In the genomic region with DNA sequence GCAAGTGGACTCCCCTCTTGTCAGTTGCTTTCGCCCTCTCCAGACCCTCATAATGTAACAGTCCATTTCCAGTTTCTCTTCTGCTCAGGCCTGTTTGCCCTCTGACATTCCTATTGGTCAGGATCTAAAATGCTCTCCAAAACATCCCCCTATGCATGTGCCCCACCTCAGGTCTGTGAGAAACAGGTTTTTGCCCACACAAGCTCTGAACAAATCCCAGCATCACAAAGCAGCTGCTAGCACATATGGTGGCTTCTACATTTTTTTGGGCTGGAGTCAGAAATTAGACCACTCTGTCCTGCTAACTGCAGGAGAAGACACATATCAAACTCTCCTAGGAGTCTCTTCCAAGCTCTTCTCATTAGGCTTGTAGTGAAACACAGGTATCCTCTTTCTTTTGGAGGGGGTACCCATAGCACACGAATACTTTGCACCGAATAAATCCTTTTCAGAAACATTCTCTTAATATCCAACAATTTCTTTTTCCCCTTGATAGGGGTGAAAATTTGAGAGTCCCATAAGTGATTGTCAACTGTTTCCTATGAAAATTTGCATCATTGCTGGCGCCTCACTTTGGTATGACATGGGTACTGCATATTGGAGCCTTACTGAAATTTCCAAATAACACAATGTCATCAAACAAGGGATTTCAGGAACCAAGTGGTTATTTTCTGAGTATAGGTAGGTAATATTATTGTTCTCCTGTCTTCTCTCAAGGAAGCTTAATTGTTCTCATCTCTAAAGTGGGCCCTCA, we compare ENCODE assay signal across 12 cellular contexts. TPM values are rescaled to one million over a fixed set of nuclear protein-coding genes. Genes with fewer than 3 reads are reported as not detected.
A peak's percentile ranks its signal among the peaks of the same experiment; 100 is the strongest.
DNase-seq lines count a peak whose midpoint lies in the region; ATAC-seq and TF ChIP-seq lines count a peak whose summit lies in the region.
"Had no signal": no experiment of that assay in that cellular context is flagged by ENCODE, and none has a peak within 500 bp of the region (broad histone marks: within the 10 kb centered on the region; RNA-seq: fewer than 3 reads in every experiment).

No MANE protein-coding gene starts in this region.

- H3K4me2 ChIP-seq in smooth muscle cell: no peak overlapping the region

- H3K9ac ChIP-seq in smooth muscle cell (ENCODE audit: low read depth): no peak overlapping the region

- H3F3A ChIP-seq in smooth muscle cell (ENCODE audit: low read depth): no peaks in the 10 kb centered on the region

- H4K20me1 ChIP-seq in smooth muscle cell (ENCODE audit: low read depth): no peaks in the 10 kb centered on the region

- H3K4me1 ChIP-seq in cardiac muscle cell (ENCODE audit: low read depth): peaks cover 5% of the 10 kb centered on the region
- H3K4me1 ChIP-seq in right cardiac atrium (ENCODE audit: control insufficient read depth, insufficient read depth, low read length): no peaks in the 10 kb centered on the region
- peaks cover 7% of the 10 kb centered on the region for H3K4me1 ChIP-seq in smooth muscle cell (ENCODE audit: low read depth)
- H3K4me1 ChIP-seq: psoas muscle had no signal

- no peak for DNase-seq in cardiac muscle cell (ENCODE audit: low read depth in 1 of 2, low spot score in 1 of 2)
- no peak for DNase-seq in right cardiac atrium
- peak; percentile 33 for DNase-seq in NB4 (ENCODE audit: low read depth)
- peak; percentile 28 for DNase-seq in choroid plexus epithelial cell (ENCODE audit: low read depth)
- DNase-seq in smooth muscle cell (lab: John Stamatoyannopoulos, UW; ENCODE audit: unreplicated experiment): no peak
- no peak for DNase-seq in stimulated activated CD4-positive, alpha-beta T cell treated with anti-CD3 and anti-CD28 coated beads, Interleukin-2, amount 100 ng/mL, for 48 hours
- DNase-seq: activated CD4-positive, alpha-beta T cell treated with anti-CD3 and anti-CD28 coated beads for 4 hours; CD4-positive, alpha-beta memory T cell; NCI-H2029; psoas muscle had no signal

- H3K36me3 ChIP-seq in cardiac muscle cell (no peaks in the 10 kb centered on the region), smooth muscle cell (ENCODE audit: low read depth) (no peaks in the 10 kb centered on the region)

- 94% methylated on average over 4 of the region's 4 CpGs for WGBS in right cardiac atrium
- WGBS in smooth muscle cell (ENCODE audit: low lambda C conversion rate): 85% methylated on average over 4 of the region's 4 CpGs

- H3K27me3 ChIP-seq in cardiac muscle cell (no peaks in the 10 kb centered on the region), right cardiac atrium (ENCODE audit: control insufficient read depth, insufficient read depth) (no peaks in the 10 kb centered on the region), smooth muscle cell (ENCODE audit: low read depth) (no peaks in the 10 kb centered on the region)

- TF ChIP-seq CTCF in cardiac muscle cell (IDR thresholded peaks at IDR 0.05; ENCODE audit: low read depth, low read length) (peak; percentile 52), NB4 (IDR thresholded peaks at IDR 0.05; ENCODE audit: low read depth, low read length) (peak; percentile 69), choroid plexus epithelial cell (conservative IDR thresholded peaks at IDR 0.05; ENCODE audit: low read depth, low read length) (peak; percentile 56), smooth muscle cell (IDR thresholded peaks at IDR 0.05; ENCODE audit: borderline replicate concordance, insufficient read depth, poor library complexity, severe bottlenecking) (peak; percentile 31)

- ATAC-seq in right cardiac atrium: no peak
- ATAC-seq in GM21367 (IDR thresholded peaks at IDR 0.05; ENCODE audit: unreplicated experiment): no peak
- ATAC-seq in GM21529 (IDR thresholded peaks at IDR 0.05; ENCODE audit: unreplicated experiment): no peak
- ATAC-seq: psoas muscle had no signal

- H3K9me3 ChIP-seq in cardiac muscle cell (ENCODE audit: low read depth) (no peaks in the 10 kb centered on the region), right cardiac atrium (ENCODE audit: control insufficient read depth, low read length) (no peaks in the 10 kb centered on the region), smooth muscle cell (replicated peaks; ENCODE audit: low read depth) (no peaks in the 10 kb centered on the region)
- H3K9me3 ChIP-seq: psoas muscle had no signal

- H3K4me3 ChIP-seq in cardiac muscle cell (no peak overlapping the region), right cardiac atrium (ENCODE audit: low read length) (no peak overlapping the region), NB4 (ENCODE audit: low read depth, low read length) (no peak overlapping the region), choroid plexus epithelial cell (ENCODE audit: low read depth, low read length) (no peak overlapping the region), smooth muscle cell (no peak overlapping the region)
- H3K4me3 ChIP-seq: psoas muscle had no signal

- no peak for TF ChIP-seq POLR2A in NB4 (IDR thresholded peaks at IDR 0.05; ENCODE audit: extremely low read depth, insufficient read length)

- intact Hi-C loops in right cardiac atrium (cut with DNase I): no loop called here

- no peak overlapping the region for H2AFZ ChIP-seq in smooth muscle cell (ENCODE audit: low read depth)

- no peak overlapping the region for H3K27ac ChIP-seq in cardiac muscle cell
- no peak overlapping the region for H3K27ac ChIP-seq in right cardiac atrium (ENCODE audit: low read length)
- H3K27ac ChIP-seq in smooth muscle cell (ENCODE audit: low read depth): no peak overlapping the region
- H3K27ac ChIP-seq: psoas muscle had no signal

- no peaks in the 10 kb centered on the region for H3K79me2 ChIP-seq in smooth muscle cell (ENCODE audit: low read depth)

RNA-seq across cellular contexts. Expression of gene HSPA9, which starts 19.3 kb away (rescaled TPM):
- total RNA-seq in cardiac muscle cell: 292 and 298 TPM in 2 replicates
- polyA plus RNA-seq in cardiac muscle cell: 209 and 213 TPM in 2 replicates
- 100 to 1,000 TPM; 198 to 242 (median 239) TPM for total RNA-seq in right cardiac atrium
- polyA plus RNA-seq in right cardiac atrium: 170 TPM
- 263 and 317 TPM in 2 replicates for total RNA-seq in smooth muscle cell
- 136 and 157 TPM in 2 replicates for polyA plus RNA-seq in smooth muscle cell

RNA-seq across cellular contexts. Expression of gene ETF1, which starts 51.4 kb away (rescaled TPM):
- total RNA-seq in cardiac muscle cell (50.6 and 53.4 TPM in 2 replicates), right cardiac atrium (100 to 1,000 TPM in 1 of 4 donors, 10 to 100 TPM in 3; 77.6 to 114 (median 78.6) TPM), smooth muscle cell (98.0 and 100 TPM in 2 replicates)
- polyA plus RNA-seq in cardiac muscle cell (31.2 and 37.2 TPM in 2 replicates), right cardiac atrium (35.2 TPM), smooth muscle cell (44.0 and 48.7 TPM in 2 replicates)

Comparison
In these comparisons a context has a peak if more than half of its experiments do, and no peak if none do; other contexts are left out.
1. DNase-seq: peak in NB4 (single experiment) and choroid plexus epithelial cell (single experiment); none in cardiac muscle cell (0 of 2), right cardiac atrium (0 of 3), smooth muscle cell (single experiment) and stimulated activated CD4-positive, alpha-beta T cell treated with anti-CD3 and anti-CD28 coated beads, Interleukin-2, amount 100 ng/mL, for 48 hours (0 of 2).
2. Peak in every context shown above with its lines, with median percentiles within 50 percentile points of each other: CTCF ChIP-seq.